8 cellular contexts compared by ENCODE assay signal in the genomic region with DNA sequence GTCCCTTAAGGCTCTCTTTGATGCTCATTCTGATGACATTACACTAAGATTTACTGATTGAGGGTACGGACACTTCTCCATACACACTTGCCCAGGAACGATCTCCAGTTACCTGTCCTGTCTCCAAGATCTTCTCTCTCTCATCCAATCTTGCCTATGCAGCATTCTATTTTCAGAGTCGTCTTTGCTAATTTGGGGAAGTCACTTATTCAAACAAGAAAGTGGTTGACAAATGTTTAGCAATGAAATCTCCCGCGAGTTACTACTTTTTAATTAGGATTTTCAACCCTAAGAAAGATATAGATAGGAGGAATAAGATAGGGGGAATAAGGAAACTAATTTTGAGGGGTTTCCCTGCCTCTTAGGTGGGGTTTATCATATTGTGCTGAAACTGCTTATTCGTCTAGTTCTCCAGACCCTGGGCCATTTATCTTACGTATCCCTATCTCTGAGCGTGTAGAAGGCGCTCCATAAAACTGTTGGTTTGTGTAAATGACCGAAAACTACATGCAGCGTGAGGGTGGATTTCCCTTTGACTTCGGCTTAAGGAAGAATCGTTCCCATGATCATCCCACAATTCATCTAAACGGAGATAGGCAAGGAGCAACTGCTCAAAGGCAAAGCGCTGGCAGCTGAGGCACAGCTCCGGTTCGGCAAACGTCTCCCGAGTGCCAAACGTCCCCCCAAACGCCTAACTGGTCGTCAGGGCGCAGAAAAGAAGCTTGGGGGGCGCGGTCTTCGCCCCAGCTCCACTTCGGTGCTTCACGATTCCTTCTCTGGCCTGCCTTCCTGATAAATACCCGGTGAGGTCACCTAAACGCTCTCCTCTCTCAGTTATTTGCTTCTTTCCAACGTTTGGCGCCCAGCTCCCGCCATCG. TPM values are rescaled to one million over a fixed set of nuclear protein-coding genes. Genes with fewer than 3 reads are reported as not detected.
DNase-seq lines count a peak whose midpoint lies in the region; ATAC-seq and TF ChIP-seq lines count a peak whose summit lies in the region.

No MANE protein-coding gene starts in this region.

- H3K4me3 Mint-ChIP-seq in mesothelial cell of epicardium: peak overlapping the region; percentile 91

- TSS peak; percentile 53 for BruUV-seq in PC-3 (replicated peaks; lab: Mats Ljungman, UMichigan)

- H3K36me3 ChIP-seq in PC-3 (ENCODE audit: low read depth, low read length): peaks cover 3% of the 10 kb centered on the region; the same call in 1 of the 2 replicates
- H3K36me3 ChIP-seq in ectodermal cell (ENCODE audit: control insufficient read depth, insufficient read depth, low read length): no peaks in the 10 kb centered on the region
- H3K36me3 ChIP-seq in tibial artery: no peaks in the 10 kb centered on the region

- H3K9me2 ChIP-seq in PC-3 (replicated peaks; ENCODE audit: low read length): no peaks in the 10 kb centered on the region

- peaks cover 13% of the 10 kb centered on the region for H3K36me3 Mint-ChIP-seq in mesothelial cell of epicardium

- no peaks in the 10 kb centered on the region for H3K27me3 Mint-ChIP-seq in mesothelial cell of epicardium (ENCODE audit: low read depth)

- H2AFZ ChIP-seq in PC-3 (ENCODE audit: low read length): peak overlapping the region; percentile 97

- H3K4me3 ChIP-seq in PC-3 (ENCODE audit: low read length): peak overlapping the region; percentile 96
- peak overlapping the region; percentile 85 for H3K4me3 ChIP-seq in ectodermal cell (ENCODE audit: insufficient read depth, low read depth, low read length)
- H3K4me3 ChIP-seq in tibial artery: peak overlapping the region; percentile 76 to 87

- H3K27ac ChIP-seq in PC-3 (ENCODE audit: low read length) (peak overlapping the region; percentile 80), ectodermal cell (ENCODE audit: insufficient read depth, low read depth, low read length, poor library complexity, severe bottlenecking) (peak overlapping the region; percentile 93), tibial artery (peak overlapping the region; percentile 93 to 97)

- no peaks in the 10 kb centered on the region for H3K9me3 Mint-ChIP-seq in mesothelial cell of epicardium

- DNase-seq in stimulated activated CD8-positive, alpha-beta memory T cell treated with anti-CD3 and anti-CD28 coated beads, Interleukin-12 subunit alpha, Interleukin-12 subunit beta, amount 100 ng/mL, for 1 hour (ENCODE audit: low read depth): peak; percentile 6
- DNase-seq in stimulated activated CD8-positive, alpha-beta memory T cell treated with anti-CD3 and anti-CD28 coated beads, Interleukin-4, amount 100 ng/mL, for 48 hours: no peak
- no peak for DNase-seq in PC-3
- no peak for DNase-seq in mesothelial cell of epicardium (ENCODE audit: low spot score in 2 of 2, unreplicated experiment in 2 of 2)
- peak in 1 of 2 donors; percentile 27 for DNase-seq in tibial artery
- no peak for DNase-seq in SHP77 treated with DMSO at 0.1 percent for 48 hours (lab: John Stamatoyannopoulos, UW)

- no peak for TF ChIP-seq CTCF in PC-3 (conservative IDR thresholded peaks at IDR 0.05; ENCODE audit: low read depth, low read length)
- TF ChIP-seq CTCF in mesothelial cell of epicardium (IDR thresholded peaks at IDR 0.05; ENCODE audit: unreplicated experiment): no peak
- no peak for TF ChIP-seq CTCF in tibial artery (IDR thresholded peaks at IDR 0.05)

- H3K4me1 ChIP-seq in PC-3 (ENCODE audit: insufficient read depth, low read length) (peaks cover 19% of the 10 kb centered on the region), ectodermal cell (ENCODE audit: control insufficient read depth, insufficient read depth, low read length) (peaks cover 5% of the 10 kb centered on the region), tibial artery (peaks cover 0 to 28% (median 9%) of the 10 kb centered on the region in 4 donors)

- peaks cover 25% of the 10 kb centered on the region for H3K4me1 Mint-ChIP-seq in mesothelial cell of epicardium

- 14 to 15% methylated on average over 34 of the region's 34 CpGs for WGBS in ectodermal cell, 2 experiments

- peak overlapping the region; percentile 96 for H3K9ac ChIP-seq in PC-3 (ENCODE audit: low read length)

- ATAC-seq in HG03159 (IDR thresholded peaks at IDR 0.05; ENCODE audit: unreplicated experiment) (peak; percentile 16), PC-3 (peak; percentile 1)

- no peaks in the 10 kb centered on the region for H3K9me3 ChIP-seq in PC-3 (ENCODE audit: low read length)
- no peaks in the 10 kb centered on the region for H3K9me3 ChIP-seq in ectodermal cell (ENCODE audit: control insufficient read depth, low read length)
- H3K9me3 ChIP-seq in tibial artery: no peaks in the 10 kb centered on the region

- intact Hi-C loops in PC-3 (cut with micrococcal nuclease): loop anchor here (1.0 kb wide), 1 partner anchor 158 kb away; no protein-coding TSS in a partner anchor
- intact Hi-C loops in tibial artery (cut with DNase I; ENCODE audit: low total_unique reads): loop anchor here (5.0 to 10.0 kb wide), 2 partner anchors 227 to 1349 kb away; no protein-coding TSS in a partner anchor

- H3K27ac Mint-ChIP-seq in mesothelial cell of epicardium: peak overlapping the region; percentile 98

- H3K27me3 ChIP-seq in PC-3 (ENCODE audit: low read length): no peaks in the 10 kb centered on the region
- H3K27me3 ChIP-seq in ectodermal cell (ENCODE audit: control insufficient read depth, insufficient read depth, low read length, poor library complexity, severe bottlenecking): no peaks in the 10 kb centered on the region
- no peaks in the 10 kb centered on the region for H3K27me3 ChIP-seq in tibial artery

- H3K79me2 ChIP-seq in PC-3 (ENCODE audit: low read length): peaks cover 77% of the 10 kb centered on the region

- peak overlapping the region; percentile 96 for H3K4me2 ChIP-seq in PC-3 (ENCODE audit: low read length)

- CTCF ChIA-PET in PC-3 (lab: Charles Lee): interaction anchor here (0.6 kb wide), 1 partner anchor 487 kb away, joined by 3 read pairs; no protein-coding TSS in a partner anchor

- no peaks in the 10 kb centered on the region for H3F3A ChIP-seq in PC-3 (ENCODE audit: low read length, unreplicated experiment)

- no peaks in the 10 kb centered on the region for H4K20me1 ChIP-seq in PC-3 (ENCODE audit: low read length)

- POLR2A ChIA-PET in PC-3 (lab: Charles Lee; ENCODE audit: unreplicated experiment): interaction anchor here (0.6 kb wide), 3 partner anchors 55 to 461 kb away, joined by 3 to 4 read pairs (median 4); no protein-coding TSS in a partner anchor

RNA-seq across cellular contexts. Expression of a gene that starts 0.8 kb away (rescaled TPM):
- total RNA-seq in PC-3 (2014; rRNA removed) (30.5 and 35.3 TPM in 2 replicates), mesothelial cell of epicardium (22.9 to 23.9 TPM (median 22.9 TPM) in 3 replicates)
- 20.1 TPM for polyA plus RNA-seq in ectodermal cell (2013, experiment 1 of 4)
- polyA plus RNA-seq in ectodermal cell (2013, experiment 2 of 4): 15.0 TPM
- 17.0 TPM for polyA plus RNA-seq in ectodermal cell (2013, experiment 3 of 4)
- polyA plus RNA-seq in ectodermal cell (2013, experiment 4 of 4): 17.3 TPM

RNA-seq across cellular contexts. Expression of a gene that starts 1.0 kb away (rescaled TPM):
- total RNA-seq in PC-3 (2014; rRNA removed) (20.3 and 22.7 TPM in 2 replicates), mesothelial cell of epicardium (43.0 to 47.1 TPM (median 43.6 TPM) in 3 replicates)
- polyA plus RNA-seq in ectodermal cell (2013, experiment 1 of 4): 23.4 TPM
- 22.2 TPM for polyA plus RNA-seq in ectodermal cell (2013, experiment 2 of 4)
- 21.2 TPM for polyA plus RNA-seq in ectodermal cell (2013, experiment 3 of 4)
- 23.7 TPM for polyA plus RNA-seq in ectodermal cell (2013, experiment 4 of 4)
